ENCODE assay signal across 1 cellular context in genomic region chr15:78944669-78945407, GRCh38.
TF ChIP-seq lines count a peak whose summit lies in the region.

TSS of gene CTSH (minus strand) at chr15:78945046. CDS start at chr15:78944981, 65 bp downstream.

TF ChIP-seq in WTC11, 78 proteins besides CTCF, POLR2A, EP300 and RAD21 (continued from another document):
- TF ChIP-seq ZNF425 (CRISPR knock-in tag; conservative IDR thresholded peaks at IDR 0.05) (no peak), CREB1 (CRISPR knock-in tag; IDR thresholded peaks at IDR 0.05) (no peak; the same call in 1 of the 2 replicates), ZSCAN18 (CRISPR knock-in tag; IDR thresholded peaks at IDR 0.05) (no peak), IRF2 (CRISPR knock-in tag; IDR thresholded peaks at IDR 0.05; ENCODE audit: borderline replicate concordance, low read depth) (no peak), RELA (CRISPR knock-in tag; IDR thresholded peaks at IDR 0.05; ENCODE audit: borderline replicate concordance) (peak; percentile 43; the same call in 1 of the 2 replicates), ZNF532 (CRISPR knock-in tag; IDR thresholded peaks at IDR 0.05; ENCODE audit: borderline replicate concordance) (no peak), ZNF317 (CRISPR knock-in tag; IDR thresholded peaks at IDR 0.05; ENCODE audit: borderline replicate concordance, low read depth) (no peak), TEAD1 (CRISPR knock-in tag; IDR thresholded peaks at IDR 0.05) (peak; percentile 55; the same call in 1 of the 2 replicates), ZNF121 (CRISPR knock-in tag; IDR thresholded peaks at IDR 0.05) (peak; percentile 97), ZNF281 (CRISPR knock-in tag; IDR thresholded peaks at IDR 0.05) (no peak), FOXJ3 (CRISPR knock-in tag; IDR thresholded peaks at IDR 0.05; ENCODE audit: borderline replicate concordance) (no peak), NR1H2 (CRISPR knock-in tag; IDR thresholded peaks at IDR 0.05) (no peak), TCF7 (CRISPR knock-in tag; IDR thresholded peaks at IDR 0.05; ENCODE audit: low read depth) (no peak), ZNF671 (CRISPR knock-in tag; IDR thresholded peaks at IDR 0.05) (no peak), OVOL2 (CRISPR knock-in tag; IDR thresholded peaks at IDR 0.05; ENCODE audit: borderline replicate concordance) (no peak), MLX (CRISPR knock-in tag; IDR thresholded peaks at IDR 0.05) (no peak), USF2 (CRISPR knock-in tag; IDR thresholded peaks at IDR 0.05) (no peak), EMX1 (CRISPR knock-in tag; IDR thresholded peaks at IDR 0.05) (no peak), NR3C1 (CRISPR knock-in tag; conservative IDR thresholded peaks at IDR 0.05; ENCODE audit: low read depth) (no peak), HMGA2 (CRISPR knock-in tag; IDR thresholded peaks at IDR 0.05) (no peak), KAT7 (CRISPR knock-in tag; IDR thresholded peaks at IDR 0.05; ENCODE audit: borderline replicate concordance) (peak; percentile 82; the same call in 1 of the 2 replicates), NFYB (CRISPR knock-in tag; conservative IDR thresholded peaks at IDR 0.05; ENCODE audit: low read depth) (no peak), ZNF416 (CRISPR knock-in tag; IDR thresholded peaks at IDR 0.05) (no peak), JAZF1 (CRISPR knock-in tag; IDR thresholded peaks at IDR 0.05) (no peak), AR (CRISPR knock-in tag; IDR thresholded peaks at IDR 0.05) (no peak), CBFB (CRISPR knock-in tag; IDR thresholded peaks at IDR 0.05; ENCODE audit: low read depth) (no peak), IRF1 (CRISPR knock-in tag; IDR thresholded peaks at IDR 0.05) (0 out of 2 replicates have a peak, but pooled peaks have one; percentile 45), USF1 (CRISPR knock-in tag; IDR thresholded peaks at IDR 0.05) (no peak; the same call in 1 of the 2 replicates), E2F4 (CRISPR knock-in tag; IDR thresholded peaks at IDR 0.05; ENCODE audit: borderline replicate concordance, low read depth) (no peak), SMAD3 (CRISPR knock-in tag; IDR thresholded peaks at IDR 0.05; ENCODE audit: borderline replicate concordance) (no peak; the same call in 1 of the 2 replicates), CREM (CRISPR knock-in tag; IDR thresholded peaks at IDR 0.05) (peak; percentile 70; the same call in 1 of the 2 replicates), ZNF232 (CRISPR knock-in tag; IDR thresholded peaks at IDR 0.05) (peak; percentile 71; the same call in 1 of the 2 replicates), ZNF219 (CRISPR knock-in tag; IDR thresholded peaks at IDR 0.05; ENCODE audit: borderline replicate concordance) (no peak), ETV6 (CRISPR knock-in tag; IDR thresholded peaks at IDR 0.05) (peak; percentile 81)
